Comparison of ENCODE assay signal across 13 cellular contexts in genomic region chr6:105072799-105073199, GRCh38.
DNase-seq lines count a peak whose midpoint lies in the region; ATAC-seq and TF ChIP-seq lines count a peak whose summit lies in the region.
"Had no signal": no experiment of that assay in that cellular context is flagged by ENCODE, and none has a peak within 500 bp of the region (broad histone marks: within the 10 kb centered on the region; RNA-seq: fewer than 3 reads in every experiment).

No MANE protein-coding gene starts in this region.

- no peak overlapping the region for H3K4me3 Mint-ChIP-seq in stimulated activated memory B cell treated with anti-CD40 and anti-IgM and Interleukin-4, amounts not matched to agents 10 μg/mL and 1 μg/mL and 100 μg/mL, for 72 hours
- H3K4me3 Mint-ChIP-seq: WTC11 had no signal

- no peak overlapping the region for H3K27ac Mint-ChIP-seq in stimulated activated memory B cell treated with anti-CD40 and anti-IgM and Interleukin-4, amounts not matched to agents 10 μg/mL and 1 μg/mL and 100 μg/mL, for 72 hours

- intact Hi-C loops in left cardiac atrium (cut with DNase I), result no loop called here

- TF ChIP-seq CTCF in cardiac muscle cell (IDR thresholded peaks at IDR 0.05; ENCODE audit: low read depth, low read length) (no peak), fibroblast of lung (conservative IDR thresholded peaks at IDR 0.05 in 1 of 2, IDR thresholded peaks at IDR 0.05 in 1 of 2; ENCODE audit: low read depth in 1 of 2, low read length in 2 of 2) (no peak)

- H3K4me1 ChIP-seq in cardiac muscle cell (ENCODE audit: low read depth), result peaks cover 3% of the 10 kb centered on the region
- H3K4me1 ChIP-seq in fibroblast of lung (ENCODE audit: control insufficient read depth, extremely low read depth, insufficient read depth, low read length), result no peaks in the 10 kb centered on the region
- H3K4me1 ChIP-seq: heart right ventricle had no signal

- H3K27me3 ChIP-seq in cardiac muscle cell, result no peaks in the 10 kb centered on the region
- no peaks in the 10 kb centered on the region for H3K27me3 ChIP-seq in fibroblast of lung (ENCODE audit: control insufficient read depth, insufficient read depth, low read length)

- H3K36me3 Mint-ChIP-seq in stimulated activated memory B cell treated with anti-CD40 and anti-IgM and Interleukin-4, amounts not matched to agents 10 μg/mL and 1 μg/mL and 100 μg/mL, for 72 hours, result no peaks in the 10 kb centered on the region
- H3K36me3 Mint-ChIP-seq: WTC11 had no signal

- no peaks in the 10 kb centered on the region for H3K79me2 ChIP-seq in fibroblast of lung (ENCODE audit: control insufficient read depth, insufficient read depth, low read length)

- ATAC-seq in left cardiac atrium (no peak), GM21529 (IDR thresholded peaks at IDR 0.05; ENCODE audit: unreplicated experiment) (no peak), HG03354 (IDR thresholded peaks at IDR 0.05; ENCODE audit: poor library complexity, severe bottlenecking, unreplicated experiment) (no peak)
- ATAC-seq in stimulated activated memory B cell treated with anti-CD40 and anti-IgM and Interleukin-4, amounts not matched to agents 10 μg/mL and 1 μg/mL and 100 μg/mL, for 72 hours, result peak; percentile 55
- ATAC-seq: heart right ventricle, WTC11 had no signal

- DNase-seq in cardiac muscle cell (ENCODE audit: low read depth in 1 of 2, low spot score in 1 of 2) (peak in 1 of 2 donors; percentile 20), left cardiac atrium (no peak), RPMI7951 (ENCODE audit: low read depth) (peak; percentile 11), fibroblast of lung (ENCODE audit: low read depth in 2 of 2) (peak; percentile 24 to 55), DMS79 treated with DMSO at 0.1 percent for 48 hours (lab: John Stamatoyannopoulos, UW) (no peak)
- DNase-seq: activated CD8-positive, alpha-beta memory T cell treated with anti-CD3 and anti-CD28 coated beads for 24 hours; amniotic stem cell; heart right ventricle; islet precursor cell had no signal

- no peaks in the 10 kb centered on the region for H3K4me1 Mint-ChIP-seq in stimulated activated memory B cell treated with anti-CD40 and anti-IgM and Interleukin-4, amounts not matched to agents 10 μg/mL and 1 μg/mL and 100 μg/mL, for 72 hours

- H3K9me3 Mint-ChIP-seq in stimulated activated memory B cell treated with anti-CD40 and anti-IgM and Interleukin-4, amounts not matched to agents 10 μg/mL and 1 μg/mL and 100 μg/mL, for 72 hours, result no peaks in the 10 kb centered on the region
- H3K9me3 Mint-ChIP-seq: WTC11 had no signal

- H3K27ac ChIP-seq in cardiac muscle cell (peak overlapping the region; percentile 29), fibroblast of lung (ENCODE audit: insufficient read depth, low read length) (no peak overlapping the region)
- H3K27ac ChIP-seq: heart right ventricle had no signal

- no peak overlapping the region for H3K9ac ChIP-seq in fibroblast of lung (ENCODE audit: insufficient read depth, low read length)

- H3K4me2 ChIP-seq in fibroblast of lung (ENCODE audit: extremely low read depth, insufficient read depth, low read length), result peak overlapping the region; percentile 35

- peaks cover 28% of the 10 kb centered on the region for H3K27me3 Mint-ChIP-seq in stimulated activated memory B cell treated with anti-CD40 and anti-IgM and Interleukin-4, amounts not matched to agents 10 μg/mL and 1 μg/mL and 100 μg/mL, for 72 hours

- no peaks in the 10 kb centered on the region for H4K20me1 ChIP-seq in fibroblast of lung (ENCODE audit: control insufficient read depth, extremely low read depth, insufficient read depth, low read length)

- H2AFZ ChIP-seq in fibroblast of lung (ENCODE audit: low read length), result no peak overlapping the region

- H3K9me3 ChIP-seq in cardiac muscle cell (ENCODE audit: low read depth) (no peaks in the 10 kb centered on the region), fibroblast of lung (ENCODE audit: control insufficient read depth, insufficient read depth, low read depth, low read length) (no peaks in the 10 kb centered on the region)
- H3K9me3 ChIP-seq: heart right ventricle had no signal

- H3K4me3 ChIP-seq in cardiac muscle cell, result no peak overlapping the region
- H3K4me3 ChIP-seq in fibroblast of lung (replicated peaks in 1 of 4; ENCODE audit: control extremely low read depth in 1 of 4, insufficient read depth in 1 of 4, low read depth in 3 of 4, low read length in 4 of 4), result no peak overlapping the region
- H3K4me3 ChIP-seq: heart right ventricle had no signal

- no peaks in the 10 kb centered on the region for H3K36me3 ChIP-seq in cardiac muscle cell
- no peaks in the 10 kb centered on the region for H3K36me3 ChIP-seq in fibroblast of lung (ENCODE audit: control insufficient read depth, insufficient read depth, low read length)
- H3K36me3 ChIP-seq: heart right ventricle had no signal

Comparison
In these comparisons a context has a peak if more than half of its experiments do, and no peak if none do; other contexts are left out.
1. DNase-seq: peak in RPMI7951 (single experiment) and fibroblast of lung (2 of 2); none in left cardiac atrium (single experiment) and DMS79 treated with DMSO at 0.1 percent for 48 hours (single experiment).